Comparison of ENCODE assay signal across 24 cellular contexts in genomic region chr12:111308473-111308872, GRCh38.
"Had no signal": no experiment of that assay in that cellular context is flagged by ENCODE, and none has a peak within 500 bp of the region (broad histone marks: within the 10 kb centered on the region; RNA-seq: fewer than 3 reads in every experiment).

No MANE protein-coding gene starts in this region.

- H3K4me1 ChIP-seq: parathyroid adenoma, psoas muscle, right lobe of liver, sigmoid colon, stomach, thyroid gland, tibial nerve, upper lobe of left lung, uterus had no signal

- H3K79me2 ChIP-seq: parathyroid adenoma had no signal

- H3K27me3 ChIP-seq: ovary, right lobe of liver, thyroid gland, upper lobe of left lung, uterus had no signal

- H3K36me3 ChIP-seq: ovary, sigmoid colon, stomach, thoracic aorta, thyroid gland, tibial nerve, upper lobe of left lung, uterus had no signal

- H3K27ac ChIP-seq: ovary, parathyroid adenoma, psoas muscle, right lobe of liver, sigmoid colon, stomach, thoracic aorta, thyroid gland, tibial nerve, upper lobe of left lung, uterus had no signal

- H3K9me3 ChIP-seq: thyroid gland had no signal

- H2AFZ ChIP-seq: parathyroid adenoma had no signal

- DNase-seq: naive thymus-derived CD8-positive, alpha-beta T cell; nephron progenitor cell; occipital lobe; ovary; psoas muscle; right cardiac atrium; right lobe of liver; sigmoid colon; small intestine; stimulated activated CD4-positive, alpha-beta T cell treated with anti-CD3 and anti-CD28 coated beads, Interleukin-15, amount 100 ng/mL, for 24 hours; stimulated activated CD4-positive, alpha-beta T cell treated with anti-CD3 and anti-CD28 coated beads, Interleukin-2, amount 100 ng/mL, for 24 hours; stimulated activated CD4-positive, alpha-beta T cell treated with anti-CD3 and anti-CD28 coated beads, Interleukin-2, amount 100 ng/mL, for 48 hours; stimulated activated CD4-positive, alpha-beta T cell treated with anti-CD3 and anti-CD28 coated beads, Interleukin-4, amount 100 ng/mL, for 24 hours; stimulated activated naive B cell treated with anti-CD40 and anti-IgM and Interleukin-4, amounts not matched to agents 10 μg/mL and 1 μg/mL and 100 μg/mL, for 72 hours; stimulated activated naive CD4-positive, alpha-beta T cell treated with Interleukin-2 at 50 U/mL for 16 hours; stomach; thyroid gland; trophoblast cell; upper lobe of left lung; uterus had no signal

- H3K4me3 ChIP-seq: ovary, psoas muscle, right lobe of liver, sigmoid colon, stomach, thoracic aorta, thyroid gland, tibial nerve, upper lobe of left lung, uterus had no signal

- H3K9ac ChIP-seq: parathyroid adenoma had no signal

- ATAC-seq: naive thymus-derived CD8-positive, alpha-beta T cell; psoas muscle; right cardiac atrium; right lobe of liver; stimulated activated effector memory CD8-positive, alpha-beta T cell treated with anti-CD3 and anti-CD28 coated beads, Interleukin-12 subunit alpha, Interleukin-12 subunit beta, amount 100 ng/mL, for 72 hours; stimulated activated naive B cell treated with anti-CD40 and anti-IgM and Interleukin-4, amounts not matched to agents 10 μg/mL and 1 μg/mL and 100 μg/mL, for 72 hours had no signal

- FAIRE-seq: small intestine had no signal
